Comparison of ENCODE assay signal across 8 cellular contexts in genomic region chr5:83472508-83473343, GRCh38. TPM values are rescaled to one million over a fixed set of nuclear protein-coding genes. Genes with fewer than 3 reads are reported as not detected.
A peak's percentile ranks its signal among the peaks of the same experiment; 100 is the strongest.
DNase-seq lines count a peak whose midpoint lies in the region; ATAC-seq, FAIRE-seq and TF ChIP-seq lines count a peak whose summit lies in the region.

No MANE protein-coding gene starts in this region.

- H3K27me3 ChIP-seq in GM12878 (replicated peaks in 1 of 2; ENCODE audit: control insufficient read depth in 2 of 2, insufficient read depth in 2 of 2, low read length in 1 of 2) (peaks cover 15 to 17% of the 10 kb centered on the region in 2 experiments), smooth muscle cell (ENCODE audit: low read depth) (no peaks in the 10 kb centered on the region)

- H3K4me3 Mint-ChIP-seq in activated T-cell treated with anti-CD3 and anti-CD28 coated beads, Interleukin-2, amount 50 U/mL, for 24 hours, result peak overlapping the region; percentile 81

- POLR2A ChIA-PET in GM12878 (lab: Charles Lee), result no interaction called here

- H3K4me2 ChIP-seq in GM12878 (ENCODE audit: control insufficient read depth, insufficient read depth) (peak overlapping the region; percentile 87), smooth muscle cell (peak overlapping the region; percentile 99)

- peaks cover 37% of the 10 kb centered on the region for H3K4me1 Mint-ChIP-seq in activated T-cell treated with anti-CD3 and anti-CD28 coated beads, Interleukin-2, amount 50 U/mL, for 24 hours (ENCODE audit: low read depth)

- no peaks in the 10 kb centered on the region for H3K9me3 Mint-ChIP-seq in activated T-cell treated with anti-CD3 and anti-CD28 coated beads, Interleukin-2, amount 50 U/mL, for 24 hours

- no peak for TF ChIP-seq EP300 in GM12878 (IDR thresholded peaks at IDR 0.05; ENCODE audit: borderline replicate concordance in 1 of 2, control insufficient read depth in 1 of 2, low read depth in 2 of 2, low read length in 2 of 2)

- 0 out of 2 replicates have a peak overlapping the region, but pooled peaks have one; percentile 7 for H3K9ac ChIP-seq in GM12878 (ENCODE audit: control insufficient read depth, insufficient read depth, low read length)
- peak overlapping the region; percentile 90 for H3K9ac ChIP-seq in smooth muscle cell (ENCODE audit: low read depth)

- H4K20me1 ChIP-seq in GM12878 (ENCODE audit: control insufficient read depth, insufficient read depth) (no peaks in the 10 kb centered on the region), smooth muscle cell (ENCODE audit: low read depth) (peaks cover 61% of the 10 kb centered on the region)

- peaks cover 29% of the 10 kb centered on the region for H3F3A ChIP-seq in smooth muscle cell (ENCODE audit: low read depth)

- no peaks in the 10 kb centered on the region for H3K36me3 Mint-ChIP-seq in activated T-cell treated with anti-CD3 and anti-CD28 coated beads, Interleukin-2, amount 50 U/mL, for 24 hours (ENCODE audit: low read depth)

- H3K27me3 Mint-ChIP-seq in activated T-cell treated with anti-CD3 and anti-CD28 coated beads, Interleukin-2, amount 50 U/mL, for 24 hours, result peaks cover 92% of the 10 kb centered on the region

- WGBS in GM12878 (ENCODE audit: insufficient coverage, insufficient replicate concordance, low lambda C conversion rate, missing lambda C conversion rate), result 3% methylated on average over 49 of the region's 54 CpGs
- WGBS in smooth muscle cell (ENCODE audit: low lambda C conversion rate), result 1% methylated on average over 54 of the region's 54 CpGs

- RAD21 ChIA-PET in GM12878 (lab: Charles Lee; ENCODE audit: unreplicated experiment), result interaction anchor here (0.6 to 1.0 kb wide), 3 partner anchors 12 to 1119 kb away, joined by 3 to 4 read pairs (median 4); no protein-coding TSS in a partner anchor

- H3K79me2 ChIP-seq in GM12878 (ENCODE audit: control insufficient read depth, insufficient read depth, low read length) (no peaks in the 10 kb centered on the region), smooth muscle cell (ENCODE audit: low read depth) (peaks cover 89% of the 10 kb centered on the region)

- no peak for TF ChIP-seq POLR2A in GM12878 (IDR thresholded peaks at IDR 0.05; ENCODE audit: low read depth, low read length)

- no peak for FAIRE-seq in GM12878 (lab: Jason Lieb, UNC)

- DNase-seq in activated T-cell treated with anti-CD3 and anti-CD28 coated beads, Interleukin-2, amount 50 U/mL, for 24 hours, result peak; percentile 42
- no peak for DNase-seq in activated T-cell treated with anti-CD3 and anti-CD28 coated beads, Interleukin-2, amount 50 U/mL, for 1 hour
- peak; percentile 67 for DNase-seq in NCI-H69 (lab: John Stamatoyannopoulos, UW)
- DNase-seq in GM12878 (ENCODE audit: low read depth, low spot score), result no peak
- peak; percentile 20 for DNase-seq in iPS-NIHi11 (ENCODE audit: low spot score)
- no peak for DNase-seq in smooth muscle cell (lab: John Stamatoyannopoulos, UW; ENCODE audit: unreplicated experiment)
- DNase-seq in NK-92 treated with Interleukin-12 subunit alpha and Interleukin-12 subunit beta, amount 100 ng/mL, for 24 hours (lab: John Stamatoyannopoulos, UW), result no peak

- TF ChIP-seq CTCF in GM12878 (IDR thresholded peaks at IDR 0.05 in 2 of 3, conservative IDR thresholded peaks at IDR 0.05 in 1 of 3; ENCODE audit: control insufficient read depth in 2 of 3, extremely low read depth in 1 of 3, insufficient read depth in 1 of 3, low read depth in 3 of 3, low read length in 3 of 3) (no peak), smooth muscle cell (IDR thresholded peaks at IDR 0.05; ENCODE audit: borderline replicate concordance, insufficient read depth, poor library complexity, severe bottlenecking) (no peak)

- H3K4me3 ChIP-seq in GM12878, result peak overlapping the region; percentile 78
- peak overlapping the region; percentile 75 for H3K4me3 ChIP-seq in smooth muscle cell

- H3K36me3 ChIP-seq in GM12878 (ENCODE audit: control insufficient read depth in 2 of 2, insufficient read depth in 2 of 2, low read length in 1 of 2) (no peaks in the 10 kb centered on the region), smooth muscle cell (ENCODE audit: low read depth) (no peaks in the 10 kb centered on the region)

- H3K27ac ChIP-seq in GM12878 (ENCODE audit: control insufficient read depth, insufficient read depth) (no peak overlapping the region), smooth muscle cell (ENCODE audit: low read depth) (peak overlapping the region; percentile 91)

- H3K9me3 ChIP-seq in GM12878 (replicated peaks; ENCODE audit: control insufficient read depth, insufficient read depth, low read length), result no peaks in the 10 kb centered on the region
- no peaks in the 10 kb centered on the region for H3K9me3 ChIP-seq in smooth muscle cell (replicated peaks; ENCODE audit: low read depth)

- intact Hi-C loops in GM12878 (cut with micrococcal nuclease; ENCODE audit: unreplicated experiment), result loop anchor here (1.0 to 5.0 kb wide), 5 partner anchors 42 to 1120 kb away; no protein-coding TSS in a partner anchor

- H3K27ac Mint-ChIP-seq in activated T-cell treated with anti-CD3 and anti-CD28 coated beads, Interleukin-2, amount 50 U/mL, for 24 hours, result no peak overlapping the region

- CTCF ChIA-PET in GM12878 (lab: Yijun Ruan, JAX), result interaction anchor here (0.9 to 1.1 kb wide), 5 partner anchors 101 to 1122 kb away, joined by 3 to 6 read pairs (median 4); no protein-coding TSS in a partner anchor

- BruUV-seq in GM12878 (replicated peaks; lab: Mats Ljungman, UMichigan), result no TSS peak

- no peak; the same call in 1 of the 2 replicates for TF ChIP-seq RAD21 in GM12878 (IDR thresholded peaks at IDR 0.05; ENCODE audit: insufficient read depth, low read depth, low read length)

- H2AFZ ChIP-seq in GM12878 (ENCODE audit: control insufficient read depth, low read depth, low read length) (peak overlapping the region; percentile 77), smooth muscle cell (ENCODE audit: low read depth) (no peak overlapping the region)

- ATAC-seq in HG02588 (IDR thresholded peaks at IDR 0.05; ENCODE audit: unreplicated experiment) (peak; percentile 41), GM12878 (peak; percentile 70)

- in situ Hi-C loops in GM12878 (cut with MboI), result loop anchor here (10.0 kb wide), 1 partner anchor 1118 kb away; no protein-coding TSS in a partner anchor

- H3K4me1 ChIP-seq in GM12878 (ENCODE audit: control insufficient read depth, insufficient read depth, low read length) (0 out of 2 replicates have a peak, but pooled peaks cover 10% of the 10 kb centered on the region), smooth muscle cell (ENCODE audit: low read depth) (peaks cover 56% of the 10 kb centered on the region)

- SMC1A ChIA-PET in GM12878 (lab: Charles Lee; ENCODE audit: uncharacterized antibody, unreplicated experiment), result interaction anchor here (0.5 to 1.3 kb wide), 5 partner anchors 43 to 1121 kb away, joined by 3 to 6 read pairs (median 3); no protein-coding TSS in a partner anchor

TF ChIP-seq in GM12878, 131 proteins besides CTCF, POLR2A, EP300 and RAD21 (continues in another document):
- TF ChIP-seq CREM (IDR thresholded peaks at IDR 0.05; ENCODE audit: low read depth) (0 out of 2 replicates have a peak, but pooled peaks have one; percentile 7), EGR1 (IDR thresholded peaks at IDR 0.05; ENCODE audit: borderline replicate concordance in 1 of 2, low read depth in 2 of 2, low read length in 2 of 2) (peak in 1 of 2 experiments; percentile 60; a peak in 1 of 3 replicates), EZH2 (IDR thresholded peaks at IDR 0.05; ENCODE audit: borderline replicate concordance, control insufficient read depth, low read depth, low read length) (no peak), YY1 (IDR thresholded peaks at IDR 0.05; ENCODE audit: low read depth, low read length) (no peak), EED (IDR thresholded peaks at IDR 0.05; ENCODE audit: low read depth) (0 out of 2 replicates have a peak, but pooled peaks have one; percentile 36), BRCA1 (IDR thresholded peaks at IDR 0.05; ENCODE audit: low read depth, low read length) (no peak), KDM1A (IDR thresholded peaks at IDR 0.05; ENCODE audit: borderline replicate concordance) (no peak), CBX5 (IDR thresholded peaks at IDR 0.05; ENCODE audit: low read depth) (peak; percentile 5; the same call in 1 of the 2 replicates), NBN (IDR thresholded peaks at IDR 0.05) (no peak)

RNA-seq across cellular contexts. Expression of gene VCAN, which starts 1.2 kb away (rescaled TPM):
- total RNA-seq in GM12878 (2013; cell fraction: nucleolus; rRNA removed), result 12.8 and 15.6 TPM in 2 replicates
- total RNA-seq in GM12878 (2014; rRNA removed), result 7.1 and 9.2 TPM in 2 replicates
- total RNA-seq in GM12878 (2014; rRNA removed; fragmentation: Illumina TruSeq; extraction: Trizol), result 7.2 and 9.4 TPM in 2 replicates
- 12.3 and 15.2 TPM in 2 replicates for total RNA-seq in GM12878 (2021)
- polyA plus RNA-seq in GM12878 (2011; ENCODE audit: low read depth), result 3.8 TPM
- polyA plus RNA-seq in GM12878 (2011; rRNA removed), result 1.2 TPM in 2 replicates
- 0.74 and 0.96 TPM in 2 replicates for polyA plus RNA-seq in GM12878 (2011; cell fraction: cytosol; rRNA removed)
- 2.4 and 3.4 TPM in 2 replicates for polyA plus RNA-seq in GM12878 (2011; cell fraction: nucleus; rRNA removed)
- 1.2 and 1.4 TPM in 2 replicates for polyA plus RNA-seq in GM12878 (2012)
- 7.9 and 10.3 TPM in 2 replicates for polyA plus RNA-seq in GM12878 (2014; fragmentation: Illumina TruSeq; extraction: Trizol)
- 1 to 10 TPM; 1.4 to 1.5 TPM for polyA plus RNA-seq in GM12878 (2014; fragmentation: Nextera tagmentation; extraction: Ambion mirVana)
- polyA plus RNA-seq in GM12878 (2014; rRNA removed), result 5.8 and 7.2 TPM in 2 replicates
- 1 to 10 TPM; 2.9 to 3.2 TPM for polyA plus RNA-seq in GM12878 (2016; fragmentation: Nextera tagmentation; extraction: Ambion mirVana)
- polyA minus RNA-seq in GM12878 (2011; rRNA and poly(A)+ RNA removed), result 3.0 and 4.2 TPM in 2 replicates
- polyA minus RNA-seq in GM12878 (2011; cell fraction: cytosol; rRNA and poly(A)+ RNA removed), result 0.67 and 0.94 TPM in 2 replicates
- 5.3 and 6.0 TPM in 2 replicates for polyA minus RNA-seq in GM12878 (2011; cell fraction: nucleus; rRNA and poly(A)+ RNA removed)
- total RNA-seq in smooth muscle cell, result 2,724 and 3,065 TPM in 2 replicates
- polyA plus RNA-seq in smooth muscle cell, result 551 and 702 TPM in 2 replicates

Comparison
In these comparisons a context has a peak if more than half of its experiments do, and no peak if none do; other contexts are left out.
1. DNase-seq: peak in activated T-cell treated with anti-CD3 and anti-CD28 coated beads, Interleukin-2, amount 50 U/mL, for 24 hours (single experiment), NCI-H69 (single experiment) and iPS-NIHi11 (single experiment); none in activated T-cell treated with anti-CD3 and anti-CD28 coated beads, Interleukin-2, amount 50 U/mL, for 1 hour (single experiment), GM12878 (single experiment), smooth muscle cell (single experiment) and NK-92 treated with Interleukin-12 subunit alpha and Interleukin-12 subunit beta, amount 100 ng/mL, for 24 hours (single experiment).
2. RNA of gene VCAN, which starts 1.2 kb away (total RNA-seq): 2,724 to 3,065 TPM in smooth muscle cell; 7.1 to 15.6 TPM in GM12878; every median in the first group is over 100 times any median in the second.